In the genomic region with DNA sequence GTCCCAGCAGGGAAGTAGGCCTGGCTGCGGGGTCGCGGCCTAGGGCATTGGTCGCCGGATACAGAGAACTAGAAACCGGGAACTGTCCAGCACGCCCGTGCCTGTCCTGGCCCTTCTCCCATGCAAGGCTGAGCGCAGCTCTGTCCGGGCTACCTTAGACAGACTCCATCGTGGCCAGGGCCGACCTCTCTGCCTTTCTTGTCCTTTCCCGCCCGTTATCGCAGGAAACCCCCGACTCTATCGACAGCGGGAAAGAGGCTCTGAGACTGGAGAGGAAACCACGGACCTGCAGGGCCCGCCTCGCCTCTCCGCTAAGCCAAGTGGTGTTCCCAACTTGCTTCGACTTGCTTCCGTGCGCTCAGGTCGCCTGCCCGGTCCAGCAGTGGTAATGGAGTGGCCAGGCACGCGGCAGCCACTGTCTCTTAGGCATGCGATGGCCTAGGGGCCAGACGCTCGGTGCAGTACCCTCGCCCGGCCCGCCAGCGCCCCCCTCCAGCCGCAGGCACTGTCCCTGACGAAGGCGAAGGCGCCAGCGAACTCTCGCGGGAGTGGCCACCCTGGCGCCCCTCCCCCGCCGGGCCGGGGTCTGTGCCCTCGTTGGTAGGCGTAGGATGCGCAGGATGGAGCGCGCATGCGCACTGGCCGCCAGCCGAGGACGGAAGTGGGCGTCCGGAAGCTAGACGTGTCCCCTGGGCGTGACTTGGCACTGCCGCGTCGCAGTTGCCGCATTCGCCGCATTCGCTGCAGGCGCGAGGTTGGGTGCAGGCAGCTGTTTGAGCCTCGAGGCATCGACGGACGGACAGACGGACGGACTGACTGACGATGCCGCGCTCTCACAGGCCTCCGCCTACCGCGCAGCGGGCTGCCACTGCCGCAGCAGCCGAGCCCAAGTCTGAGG, we compare ENCODE assay signal across 7 cellular contexts. TPM values are rescaled to one million over a fixed set of nuclear protein-coding genes. Genes with fewer than 3 reads are reported as not detected.
DNase-seq lines count a peak whose midpoint lies in the region; ATAC-seq and TF ChIP-seq lines count a peak whose summit lies in the region.

No MANE protein-coding gene starts in this region.

- peak overlapping the region; percentile 97 for H3K27ac ChIP-seq in HUES64 (ENCODE audit: low read depth, low read length)

- whole genome bisulfite sequencing in HUES64 = 53% methylated on average over 84 of the region's 84 CpGs

- ATAC-seq in HG02571 (IDR thresholded peaks at IDR 0.05; ENCODE audit: unreplicated experiment) (no peak), GM19328 (IDR thresholded peaks at IDR 0.05; ENCODE audit: unreplicated experiment) (no peak)

- peak overlapping the region; percentile 63 for H3K4me3 ChIP-seq in HUES64 (ENCODE audit: low read length)
- H3K4me3 ChIP-seq in kidney epithelial cell (ENCODE audit: low read depth, low read length) = peak overlapping the region; percentile 44

- H3K9me3 ChIP-seq in HUES64 (ENCODE audit: insufficient read depth, low read depth, low read length) = no peaks in the 10 kb centered on the region

- peaks cover 16% of the 10 kb centered on the region for H3K4me1 ChIP-seq in HUES64 (ENCODE audit: insufficient read depth, low read length)

- H3K27me3 ChIP-seq in HUES64 (ENCODE audit: insufficient read depth, low read length) (no peaks in the 10 kb centered on the region), kidney epithelial cell (ENCODE audit: control insufficient read depth, insufficient read depth, low read length) (no peaks in the 10 kb centered on the region)

- TF ChIP-seq CTCF in kidney epithelial cell (IDR thresholded peaks at IDR 0.05; ENCODE audit: insufficient read depth, low read length, poor library complexity, severe bottlenecking) = no peak

- DNase-seq in ecto neural progenitor cell (ENCODE audit: low spot score) = peak; percentile 99
- DNase-seq in kidney epithelial cell (ENCODE audit: low read depth) = no peak
- DNase-seq in stromal cell of bone marrow (ENCODE audit: low read depth) = peak; percentile 10
- no peak for DNase-seq in NOMO-1 (lab: John Stamatoyannopoulos, UW; ENCODE audit: unreplicated experiment in 2 of 2)

- H3K36me3 ChIP-seq in HUES64 (ENCODE audit: insufficient read depth, low read length) (peaks cover 17% of the 10 kb centered on the region), kidney epithelial cell (ENCODE audit: control insufficient read depth, insufficient read depth, low read length) (no peaks in the 10 kb centered on the region)

- peak overlapping the region; percentile 92 for H3K9ac ChIP-seq in HUES64 (ENCODE audit: low read depth, low read length)

RNA-seq across cellular contexts. Expression of gene MCMBP, which starts 54.4 kb away (rescaled TPM):
- polyA plus RNA-seq in HUES64 (2013, experiment 1 of 2) = 74.8 TPM
- 70.3 TPM for polyA plus RNA-seq in HUES64 (2013, experiment 2 of 2)
- 44.3 and 45.2 TPM in 2 replicates for total RNA-seq in kidney epithelial cell

Comparison
In these comparisons a context has a peak if more than half of its experiments do, and no peak if none do; other contexts are left out.
1. DNase-seq: peak in ecto neural progenitor cell (single experiment) and stromal cell of bone marrow (single experiment); none in kidney epithelial cell (single experiment) and NOMO-1 (0 of 2).